33 cellular contexts compared by ENCODE assay signal in genomic region chr19:30123109-30123508, GRCh38.
"Had no signal": no experiment of that assay in that cellular context is flagged by ENCODE, and none has a peak within 500 bp of the region (broad histone marks: within the 10 kb centered on the region; RNA-seq: fewer than 3 reads in every experiment).

No MANE protein-coding gene starts in this region.

- H3K36me3 Mint-ChIP-seq: activated CD4-positive, alpha-beta memory T cell treated with anti-CD3 and anti-CD28 coated beads for 36 hours; activated CD8-positive, alpha-beta memory T cell treated with anti-CD3 and anti-CD28 coated beads, Interleukin-2, amount 10 ng/mL, durations not matched to agents 7 days and 5 days; activated naive CD4-positive, alpha-beta T cell treated with anti-CD3 and anti-CD28 coated beads, Interleukin-2, amount 50 U/mL, for 24 hours; activated naive CD8-positive, alpha-beta T cell treated with anti-CD3 and anti-CD28 coated beads, Interleukin-2, amount 10 ng/mL, durations not matched to agents 7 days and 5 days had no signal

- H3K4me1 Mint-ChIP-seq: activated CD4-positive, alpha-beta T cell treated with anti-CD3 and anti-CD28 coated beads for 36 hours; activated CD4-positive, alpha-beta T cell treated with anti-CD3 and anti-CD28 coated beads, Interleukin-2, amount 10 ng/mL, durations not matched to agents 24 days and 14 days; activated CD8-positive, alpha-beta memory T cell treated with anti-CD3 and anti-CD28 coated beads, Interleukin-2, amount 10 ng/mL, durations not matched to agents 7 days and 5 days; activated naive CD4-positive, alpha-beta T cell treated with anti-CD3 and anti-CD28 coated beads, Interleukin-2, amount 50 U/mL, for 24 hours; activated naive CD8-positive, alpha-beta T cell treated with anti-CD3 and anti-CD28 coated beads, Interleukin-2, amount 10 ng/mL, durations not matched to agents 7 days and 5 days; central memory CD8-positive, alpha-beta T cell; endodermal cell; T-helper 17 cell had no signal

- H3K9me3 Mint-ChIP-seq: activated CD4-positive, alpha-beta memory T cell treated with anti-CD3 and anti-CD28 coated beads for 36 hours; activated CD4-positive, alpha-beta T cell treated with anti-CD3 and anti-CD28 coated beads, Interleukin-2, amount 10 ng/mL, durations not matched to agents 24 days and 14 days; activated naive CD4-positive, alpha-beta T cell treated with anti-CD3 and anti-CD28 coated beads for 36 hours; activated naive CD4-positive, alpha-beta T cell treated with anti-CD3 and anti-CD28 coated beads, Interleukin-2, amount 50 U/mL, for 24 hours; activated naive CD8-positive, alpha-beta T cell treated with anti-CD3 and anti-CD28 coated beads, Interleukin-2, amount 10 ng/mL, durations not matched to agents 7 days and 5 days; activated T-helper 1 cell treated with anti-CD3 and anti-CD28 coated beads, Interleukin-12 subunit alpha, Interleukin-12 subunit beta, Interleukin-2, Interleukin-4 antibody, amounts not matched to agents 30 ng/mL and 10 ng/mL and 1 ng/mL, durations not matched to agents 14 hours and 24 hours and 36 hours; activated T-helper 2 cell treated with anti-CD3 and anti-CD28 coated beads, Interferon-gamma antibody, Interleukin-2, Interleukin-4, amounts not matched to agents 10 μg/mL and 5 μg/mL and 100 μg/mL, durations not matched to agents 14 hours and 24 hours and 36 hours; central memory CD8-positive, alpha-beta T cell; dendritic cell treated with granulocyte-macrophage colony-stimulating factor and Interleukin-4, amounts not matched to agents 40 ng/mL and 50 ng/mL, for 4 days; endodermal cell; T-helper 2 cell treated with Interferon-gamma antibody and Interleukin-4, amounts not matched to agents 5 μg/mL and 100 μg/mL, for 36 hours had no signal

- H3K4me1 ChIP-seq: heart left ventricle had no signal

- H3K36me3 ChIP-seq: brain microvascular endothelial cell, heart left ventricle had no signal

- H3K4me3 ChIP-seq: coronary artery, dorsolateral prefrontal cortex, heart left ventricle had no signal

- DNase-seq: activated CD4-positive, alpha-beta memory T cell treated with anti-CD3 and anti-CD28 coated beads for 36 hours; activated CD4-positive, alpha-beta T cell treated with anti-CD3 and anti-CD28 coated beads for 36 hours; activated CD4-positive, alpha-beta T cell treated with anti-CD3 and anti-CD28 coated beads, Interleukin-2, amount 10 ng/mL, durations not matched to agents 24 days and 14 days; activated CD4-positive, CD25-positive, alpha-beta regulatory T cell; activated CD4-positive, CD25-positive, alpha-beta regulatory T cell treated with anti-CD3 and anti-CD28 coated beads, Interleukin-2, amount 50 U/mL, for 72 hours; activated CD8-positive, alpha-beta memory T cell treated with anti-CD3 and anti-CD28 coated beads, Interleukin-2, amount 10 ng/mL, durations not matched to agents 7 days and 5 days; activated CD8-positive, alpha-beta memory T cell treated with anti-CD3 and anti-CD28 coated beads, Interleukin-2, amount 50 U/mL, for 4 hours; activated CD8-positive, alpha-beta T cell treated with anti-CD3 and anti-CD28 coated beads, Interleukin-2, amount 10 ng/mL, durations not matched to agents 7 days and 5 days; activated effector memory CD4-positive, alpha-beta T cell treated with anti-CD3 and anti-CD28 coated beads, Interleukin-2, amount 50 U/mL, for 16 hours; activated naive CD4-positive, alpha-beta T cell treated with anti-CD3 and anti-CD28 coated beads for 36 hours; activated naive CD8-positive, alpha-beta T cell treated with anti-CD3 and anti-CD28 coated beads, Interleukin-2, amount 10 ng/mL, durations not matched to agents 7 days and 5 days; activated T-cell treated with anti-CD3 and anti-CD28 coated beads, Interleukin-2, amount 50 U/mL, for 1 hour; activated T-cell treated with anti-CD3 and anti-CD28 coated beads, Interleukin-2, amount 50 U/mL, for 48 hours; amniotic stem cell; anterior cingulate cortex; brain microvascular endothelial cell; effector memory CD4-positive, alpha-beta T cell; endodermal cell; foreskin fibroblast; glutamatergic neuron; T-helper 1 cell; T-helper 17 cell; T1000 had no signal

- H3K27me3 ChIP-seq: brain microvascular endothelial cell had no signal

- H3K27ac ChIP-seq: brain microvascular endothelial cell, coronary artery, dorsolateral prefrontal cortex, heart left ventricle had no signal

- H3K27me3 Mint-ChIP-seq: activated CD4-positive, alpha-beta T cell treated with anti-CD3 and anti-CD28 coated beads, Interleukin-2, amount 10 ng/mL, durations not matched to agents 24 days and 14 days; activated CD8-positive, alpha-beta memory T cell treated with anti-CD3 and anti-CD28 coated beads, Interleukin-2, amount 10 ng/mL, durations not matched to agents 7 days and 5 days; dendritic cell treated with granulocyte-macrophage colony-stimulating factor and Interleukin-4, amounts not matched to agents 40 ng/mL and 50 ng/mL, for 4 days had no signal

- ATAC-seq: activated CD4-positive, alpha-beta T cell treated with anti-CD3 and anti-CD28 coated beads for 36 hours; activated CD8-positive, alpha-beta memory T cell treated with anti-CD3 and anti-CD28 coated beads, Interleukin-2, amount 10 ng/mL, durations not matched to agents 7 days and 5 days; activated CD8-positive, alpha-beta T cell treated with anti-CD3 and anti-CD28 coated beads, Interleukin-2, amount 10 ng/mL, durations not matched to agents 7 days and 5 days; esophagus mucosa; heart left ventricle; T-helper 17 cell had no signal

- H3K27ac Mint-ChIP-seq: activated CD4-positive, alpha-beta memory T cell treated with anti-CD3 and anti-CD28 coated beads for 36 hours; activated CD4-positive, alpha-beta T cell treated with anti-CD3 and anti-CD28 coated beads for 36 hours; activated CD4-positive, alpha-beta T cell treated with anti-CD3 and anti-CD28 coated beads, Interleukin-2, amount 10 ng/mL, durations not matched to agents 24 days and 14 days; activated CD8-positive, alpha-beta memory T cell treated with anti-CD3 and anti-CD28 coated beads, Interleukin-2, amount 10 ng/mL, durations not matched to agents 7 days and 5 days; activated CD8-positive, alpha-beta T cell treated with anti-CD3 and anti-CD28 coated beads, Interleukin-2, amount 10 ng/mL, durations not matched to agents 7 days and 5 days; activated naive CD4-positive, alpha-beta T cell treated with anti-CD3 and anti-CD28 coated beads for 36 hours; activated naive CD4-positive, alpha-beta T cell treated with anti-CD3 and anti-CD28 coated beads, Interleukin-2, amount 50 U/mL, for 24 hours; activated naive CD8-positive, alpha-beta T cell treated with anti-CD3 and anti-CD28 coated beads, Interleukin-2, amount 10 ng/mL, durations not matched to agents 7 days and 5 days; activated T-helper 1 cell treated with anti-CD3 and anti-CD28 coated beads, Interleukin-12 subunit alpha, Interleukin-12 subunit beta, Interleukin-2, Interleukin-4 antibody, amounts not matched to agents 30 ng/mL and 10 ng/mL and 1 ng/mL, durations not matched to agents 14 hours and 24 hours and 36 hours; activated T-helper 2 cell treated with anti-CD3 and anti-CD28 coated beads, Interferon-gamma antibody, Interleukin-2, Interleukin-4, amounts not matched to agents 10 μg/mL and 5 μg/mL and 100 μg/mL, durations not matched to agents 14 hours and 24 hours and 36 hours; dendritic cell treated with granulocyte-macrophage colony-stimulating factor and Interleukin-4, amounts not matched to agents 40 ng/mL and 50 ng/mL, for 4 days; endodermal cell; T-helper 17 cell; T-helper 2 cell treated with Interferon-gamma antibody and Interleukin-4, amounts not matched to agents 5 μg/mL and 100 μg/mL, for 36 hours had no signal

- H3K9me3 ChIP-seq: heart left ventricle had no signal

- H3K4me3 Mint-ChIP-seq: activated CD4-positive, alpha-beta memory T cell treated with anti-CD3 and anti-CD28 coated beads for 36 hours; activated CD4-positive, alpha-beta T cell treated with anti-CD3 and anti-CD28 coated beads for 36 hours; activated CD4-positive, alpha-beta T cell treated with anti-CD3 and anti-CD28 coated beads, Interleukin-2, amount 10 ng/mL, durations not matched to agents 24 days and 14 days; activated CD8-positive, alpha-beta memory T cell treated with anti-CD3 and anti-CD28 coated beads, Interleukin-2, amount 10 ng/mL, durations not matched to agents 7 days and 5 days; activated CD8-positive, alpha-beta T cell treated with anti-CD3 and anti-CD28 coated beads, Interleukin-2, amount 10 ng/mL, durations not matched to agents 7 days and 5 days; activated naive CD4-positive, alpha-beta T cell treated with anti-CD3 and anti-CD28 coated beads for 36 hours; activated naive CD4-positive, alpha-beta T cell treated with anti-CD3 and anti-CD28 coated beads, Interleukin-2, amount 50 U/mL, for 24 hours; activated naive CD8-positive, alpha-beta T cell treated with anti-CD3 and anti-CD28 coated beads, Interleukin-2, amount 10 ng/mL, durations not matched to agents 7 days and 5 days; activated T-helper 1 cell treated with anti-CD3 and anti-CD28 coated beads, Interleukin-12 subunit alpha, Interleukin-12 subunit beta, Interleukin-2, Interleukin-4 antibody, amounts not matched to agents 30 ng/mL and 10 ng/mL and 1 ng/mL, durations not matched to agents 14 hours and 24 hours and 36 hours; central memory CD8-positive, alpha-beta T cell; dendritic cell treated with granulocyte-macrophage colony-stimulating factor and Interleukin-4, amounts not matched to agents 40 ng/mL and 50 ng/mL, for 4 days; endodermal cell; T-helper 17 cell; T-helper 2 cell treated with Interferon-gamma antibody and Interleukin-4, amounts not matched to agents 5 μg/mL and 100 μg/mL, for 36 hours had no signal
